Comparison of ENCODE assay signal across 1 cellular context in the genomic region with DNA sequence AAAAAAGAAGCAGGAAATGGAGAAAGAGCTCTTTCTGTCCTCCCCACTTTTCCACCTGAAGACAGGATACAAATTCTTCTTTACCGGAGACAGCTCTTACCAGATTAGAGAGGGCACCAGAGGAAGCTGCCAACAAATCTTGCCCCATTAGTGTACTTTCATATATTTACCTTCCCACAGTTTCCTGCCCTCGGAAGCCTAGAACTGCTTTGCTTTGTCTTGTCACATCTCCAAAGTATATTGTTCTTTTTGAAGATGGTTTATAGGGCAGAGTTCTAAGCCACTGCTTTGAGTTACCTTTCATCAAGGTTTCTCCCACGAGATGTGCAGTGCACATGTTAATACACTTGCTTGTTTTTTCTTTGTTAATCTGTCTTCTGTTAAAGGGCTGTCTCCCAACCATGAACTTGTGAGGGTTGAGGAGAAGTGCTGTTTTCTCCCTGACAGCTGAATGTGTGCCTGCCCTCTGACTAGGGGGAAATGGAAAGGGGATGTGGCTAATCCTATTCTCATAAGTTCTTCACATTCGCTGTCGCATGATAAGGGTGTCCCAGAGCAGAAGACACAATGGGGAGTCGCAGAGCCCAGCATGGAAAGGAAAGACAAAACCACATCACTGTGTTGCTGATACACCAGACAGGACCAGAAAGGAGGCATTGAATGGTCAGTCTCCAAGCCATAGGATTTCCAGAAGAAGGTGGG.
TF ChIP-seq lines count a peak whose summit lies in the region.

No MANE protein-coding gene starts in this region.

TF ChIP-seq in K562, 482 proteins besides CTCF, POLR2A, EP300 and RAD21:
- TF ChIP-seq MAFK (IDR thresholded peaks at IDR 0.05; ENCODE audit: low read length) (no peak), ZEB2 (IDR thresholded peaks at IDR 0.05) (no peak), U2AF2 (optimal IDR thresholded peaks at IDR 0.05; ENCODE audit: low read depth, low read length) (no peak), SUPT5H (IDR thresholded peaks at IDR 0.05) (no peak), ZNF695 (CRISPR knock-in tag; IDR thresholded peaks at IDR 0.05) (no peak), BRF1 (IDR thresholded peaks at IDR 0.05; ENCODE audit: borderline replicate concordance, extremely low read depth, insufficient read length) (no peak), TBL1XR1 (IDR thresholded peaks at IDR 0.05; ENCODE audit: low read length in 2 of 2) (no peak), FIP1L1 (IDR thresholded peaks at IDR 0.05; ENCODE audit: low read depth, low read length, poor library complexity, severe bottlenecking) (no peak), LARP7 (IDR thresholded peaks at IDR 0.05) (no peak)
- TF ChIP-seq, protein P1, sequence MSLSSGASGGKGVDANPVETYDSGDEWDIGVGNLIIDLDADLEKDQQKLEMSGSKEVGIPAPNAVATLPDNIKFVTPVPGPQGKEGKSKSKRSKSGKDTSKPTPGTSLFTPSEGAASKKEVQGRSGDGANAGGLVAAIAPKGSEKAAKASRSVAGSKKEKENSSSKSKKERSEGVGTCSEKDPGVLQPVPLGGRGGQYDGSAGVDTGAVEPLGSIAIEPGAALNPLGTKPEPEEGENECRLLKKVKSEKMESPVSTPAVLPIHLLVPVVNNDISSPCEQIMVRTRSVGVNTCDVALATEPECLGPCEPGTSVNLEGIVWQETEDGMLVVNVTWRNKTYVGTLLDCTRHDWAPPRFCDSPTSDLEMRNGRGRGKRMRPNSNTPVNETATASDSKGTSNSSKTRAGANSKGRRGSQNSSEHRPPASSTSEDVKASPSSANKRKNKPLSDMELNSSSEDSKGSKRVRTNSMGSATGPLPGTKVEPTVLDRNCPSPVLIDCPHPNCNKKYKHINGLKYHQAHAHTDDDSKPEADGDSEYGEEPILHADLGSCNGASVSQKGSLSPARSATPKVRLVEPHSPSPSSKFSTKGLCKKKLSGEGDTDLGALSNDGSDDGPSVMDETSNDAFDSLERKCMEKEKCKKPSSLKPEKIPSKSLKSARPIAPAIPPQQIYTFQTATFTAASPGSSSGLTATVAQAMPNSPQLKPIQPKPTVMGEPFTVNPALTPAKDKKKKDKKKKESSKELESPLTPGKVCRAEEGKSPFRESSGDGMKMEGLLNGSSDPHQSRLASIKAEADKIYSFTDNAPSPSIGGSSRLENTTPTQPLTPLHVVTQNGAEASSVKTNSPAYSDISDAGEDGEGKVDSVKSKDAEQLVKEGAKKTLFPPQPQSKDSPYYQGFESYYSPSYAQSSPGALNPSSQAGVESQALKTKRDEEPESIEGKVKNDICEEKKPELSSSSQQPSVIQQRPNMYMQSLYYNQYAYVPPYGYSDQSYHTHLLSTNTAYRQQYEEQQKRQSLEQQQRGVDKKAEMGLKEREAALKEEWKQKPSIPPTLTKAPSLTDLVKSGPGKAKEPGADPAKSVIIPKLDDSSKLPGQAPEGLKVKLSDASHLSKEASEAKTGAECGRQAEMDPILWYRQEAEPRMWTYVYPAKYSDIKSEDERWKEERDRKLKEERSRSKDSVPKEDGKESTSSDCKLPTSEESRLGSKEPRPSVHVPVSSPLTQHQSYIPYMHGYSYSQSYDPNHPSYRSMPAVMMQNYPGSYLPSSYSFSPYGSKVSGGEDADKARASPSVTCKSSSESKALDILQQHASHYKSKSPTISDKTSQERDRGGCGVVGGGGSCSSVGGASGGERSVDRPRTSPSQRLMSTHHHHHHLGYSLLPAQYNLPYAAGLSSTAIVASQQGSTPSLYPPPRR (CRISPR knock-in tag; IDR thresholded peaks at IDR 0.05; ENCODE audit: borderline replicate concordance) = no peak
- TF ChIP-seq, protein P2, sequence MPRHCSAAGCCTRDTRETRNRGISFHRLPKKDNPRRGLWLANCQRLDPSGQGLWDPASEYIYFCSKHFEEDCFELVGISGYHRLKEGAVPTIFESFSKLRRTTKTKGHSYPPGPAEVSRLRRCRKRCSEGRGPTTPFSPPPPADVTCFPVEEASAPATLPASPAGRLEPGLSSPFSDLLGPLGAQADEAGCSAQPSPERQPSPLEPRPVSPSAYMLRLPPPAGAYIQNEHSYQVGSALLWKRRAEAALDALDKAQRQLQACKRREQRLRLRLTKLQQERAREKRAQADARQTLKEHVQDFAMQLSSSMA (CRISPR knock-in tag; IDR thresholded peaks at IDR 0.05) = no peak
